8 cellular contexts compared by ENCODE assay signal in the genomic region with DNA sequence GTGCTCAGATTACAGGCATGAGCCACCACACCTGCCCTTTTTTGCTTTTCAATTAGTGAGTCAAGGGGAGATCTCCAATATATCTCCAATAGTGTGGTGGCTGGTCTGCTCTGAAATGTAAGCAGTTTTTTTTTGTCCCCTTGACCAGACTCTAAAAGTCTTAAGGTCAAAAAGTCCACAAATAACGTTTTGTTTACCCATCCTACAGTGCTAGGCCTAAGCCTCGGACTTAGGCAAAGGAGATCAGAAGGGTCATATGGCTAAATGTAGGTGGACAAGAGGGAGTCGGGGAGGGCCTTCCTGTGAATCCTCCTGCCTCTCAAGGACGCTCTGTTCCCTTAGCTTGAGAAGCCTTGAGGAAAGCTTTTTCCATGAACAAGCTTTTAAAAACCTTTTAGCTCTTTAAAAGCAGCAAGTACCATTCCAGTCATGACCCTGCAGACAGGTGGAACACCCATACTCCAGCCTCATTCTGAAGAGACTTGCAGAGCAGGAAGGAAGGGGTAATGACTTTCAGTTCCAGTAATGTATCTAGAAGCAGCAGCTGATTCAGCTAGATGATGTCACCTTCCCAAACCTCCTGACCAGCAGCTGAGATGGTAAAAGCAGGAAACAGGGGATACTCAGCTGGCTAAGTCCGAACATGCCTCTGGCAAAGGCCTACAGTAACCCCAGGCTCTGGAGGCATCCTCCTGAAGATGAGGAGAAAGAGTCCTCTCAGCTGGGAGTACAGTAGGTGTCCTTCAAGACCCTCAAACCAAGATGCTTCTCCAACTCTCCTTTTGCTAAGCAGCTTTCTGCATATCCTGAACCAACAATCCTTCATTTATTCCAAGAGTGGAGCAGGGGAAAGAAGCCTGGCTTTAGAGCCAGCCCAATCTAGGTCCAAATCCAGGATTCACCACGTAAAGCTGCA. TPM values are rescaled to one million over a fixed set of nuclear protein-coding genes. Genes with fewer than 3 reads are reported as not detected.
A peak's percentile ranks its signal among the peaks of the same experiment; 100 is the strongest.
DNase-seq lines count a peak whose midpoint lies in the region; ATAC-seq, FAIRE-seq and TF ChIP-seq lines count a peak whose summit lies in the region.

No MANE protein-coding gene starts in this region.

- H3K36me3 Mint-ChIP-seq in Caco-2 (ENCODE audit: insufficient read depth, unreplicated experiment) = peaks cover 100% of the 10 kb centered on the region
- H3K36me3 Mint-ChIP-seq in central memory CD8-positive, alpha-beta T cell (ENCODE audit: insufficient read depth) = peaks cover 22% of the 10 kb centered on the region

- peak in 1 of 2 experiments; percentile 57 for DNase-seq in Caco-2
- peak; percentile 69 for DNase-seq in GM19238 (ENCODE audit: insufficient read length, low spot score)
- DNase-seq in OCI-LY7 (ENCODE audit: low spot score) = peak; percentile 70
- no peak for DNase-seq in central memory CD8-positive, alpha-beta T cell (ENCODE audit: low spot score in 2 of 2)
- peak; percentile 76 for DNase-seq in HepG2 (ENCODE audit: low spot score)
- peak; percentile 85 for DNase-seq in superior temporal gyrus (ENCODE audit: extremely low spot score)
- DNase-seq in stimulated activated CD4-positive, alpha-beta T cell treated with anti-CD3 and anti-CD28 coated beads, Interleukin-4, amount 100 ng/mL, for 4 hours = no peak

- intact Hi-C loops in Caco-2 (cut with micrococcal nuclease; ENCODE audit: unreplicated experiment) = no loop called here
- intact Hi-C loops in OCI-LY7 (cut with micrococcal nuclease; ENCODE audit: unreplicated experiment) = no loop called here
- intact Hi-C loops in HepG2 (cut with micrococcal nuclease; ENCODE audit: unreplicated experiment) = loop anchor here (5.0 kb wide), 1 partner anchor 37 kb away; no protein-coding TSS in a partner anchor

- H3K9ac ChIP-seq in HepG2 (ENCODE audit: insufficient read depth, low read depth, low read length) = peak overlapping the region; percentile 44

- TF ChIP-seq EP300 in HepG2 (IDR thresholded peaks at IDR 0.05; ENCODE audit: low read depth in 2 of 2, low read length in 2 of 2) (peak in 1 of 2 experiments; percentile 71; a peak in 2 of 4 replicates), HepG2 (CRISPR knock-in tag; IDR thresholded peaks at IDR 0.05; ENCODE audit: borderline replicate concordance) (peak; percentile 5; the same call in 1 of the 2 replicates)

- H3K9me3 ChIP-seq in Caco-2 (no peaks in the 10 kb centered on the region), OCI-LY7 (ENCODE audit: low read length) (no peaks in the 10 kb centered on the region), HepG2 (ENCODE audit: low read length) (no peaks in the 10 kb centered on the region)

- CTCF ChIA-PET in Caco-2 (lab: Charles Lee) = interaction anchor here (0.6 to 6.8 kb wide), 8 partner anchors 12 to 880 kb away, joined by 3 to 67 read pairs (median 5); a partner anchor contains a TSS
- CTCF ChIA-PET in OCI-LY7 (lab: Charles Lee; ENCODE audit: unreplicated experiment) = interaction anchor here (0.6 to 1.6 kb wide), 4 partner anchors 12 to 37 kb away, joined by 3 to 10 read pairs (median 4); a partner anchor contains a TSS
- CTCF ChIA-PET in HepG2 (lab: Yijun Ruan, JAX; ENCODE audit: low intra/inter-chr PET ratio, low total read pairs) = no interaction called here

- BruUV-seq in Caco-2 (replicated peaks; lab: Mats Ljungman, UMichigan) (no TSS peak), OCI-LY7 (replicated peaks; lab: Mats Ljungman, UMichigan) (no TSS peak), HepG2 (replicated peaks; lab: Mats Ljungman, UMichigan) (no TSS peak)

- H3K4me1 ChIP-seq in Caco-2 = peaks cover 94% of the 10 kb centered on the region
- H3K4me1 ChIP-seq in OCI-LY7 (ENCODE audit: insufficient read depth, low read length, poor library complexity, severe bottlenecking) = peaks cover 48% of the 10 kb centered on the region
- peaks cover 100% of the 10 kb centered on the region for H3K4me1 ChIP-seq in HepG2 (ENCODE audit: insufficient read depth, low read length)

- H3K4me2 ChIP-seq in OCI-LY7 (ENCODE audit: low read length) = peak overlapping the region; percentile 62
- H3K4me2 ChIP-seq in HepG2 (ENCODE audit: low read depth, low read length) = peak overlapping the region; percentile 28

- TF ChIP-seq CTCF in Caco-2 (IDR thresholded peaks at IDR 0.05; ENCODE audit: insufficient read depth in 1 of 2, low read depth in 1 of 2, low read length in 1 of 2, severe bottlenecking in 1 of 2, unreplicated experiment in 1 of 2) (no peak), OCI-LY7 (conservative IDR thresholded peaks at IDR 0.05; ENCODE audit: low read length) (no peak), HepG2 (CRISPR knock-in tag; IDR thresholded peaks at IDR 0.05) (no peak)

- 37% methylated on average over 6 of the region's 6 CpGs for WGBS in HepG2 (ENCODE audit: low lambda C conversion rate)

- H4K20me1 ChIP-seq in OCI-LY7 (ENCODE audit: insufficient read depth, low read length) (no peaks in the 10 kb centered on the region), HepG2 (ENCODE audit: insufficient read depth, low read length) (no peaks in the 10 kb centered on the region; the same call in 1 of the 2 replicates)

- H2AFZ ChIP-seq in OCI-LY7 (ENCODE audit: low read length) (no peak overlapping the region), HepG2 (ENCODE audit: low read length) (no peak overlapping the region)

- H3K27ac Mint-ChIP-seq in Caco-2 (ENCODE audit: unreplicated experiment) = peak overlapping the region; percentile 89
- H3K27ac Mint-ChIP-seq in central memory CD8-positive, alpha-beta T cell (ENCODE audit: low read depth) = peak overlapping the region; percentile 65

- no peaks in the 10 kb centered on the region for H3K27me3 ChIP-seq in Caco-2 (replicated peaks; ENCODE audit: control insufficient read depth, insufficient read depth, low read length)
- no peaks in the 10 kb centered on the region for H3K27me3 ChIP-seq in HepG2 (ENCODE audit: control insufficient read depth in 1 of 2, insufficient read depth in 2 of 2, low read length in 2 of 2)

- in situ Hi-C loops in HepG2 (cut with HindIII; ENCODE audit: extremely low pct_ligation_motif_present, low pct_unique_long_range_greater_than_20kb) = no loop called here

- FAIRE-seq in HepG2 (lab: Jason Lieb, UNC) = peak; percentile 56

- peaks cover 73% of the 10 kb centered on the region for H3K4me1 Mint-ChIP-seq in Caco-2 (ENCODE audit: low read depth, unreplicated experiment)
- H3K4me1 Mint-ChIP-seq in central memory CD8-positive, alpha-beta T cell = peaks cover 62% of the 10 kb centered on the region

- H3K4me3 Mint-ChIP-seq in Caco-2 (ENCODE audit: unreplicated experiment) = peak overlapping the region; percentile 44
- no peak overlapping the region for H3K4me3 Mint-ChIP-seq in central memory CD8-positive, alpha-beta T cell

- H3K9me2 ChIP-seq in OCI-LY7 (ENCODE audit: insufficient read depth, low read length) = no peaks in the 10 kb centered on the region

- peak in 1 of 2 experiments; percentile 33; a peak in 1 of 4 replicates for TF ChIP-seq POLR2A in HepG2 (IDR thresholded peaks at IDR 0.05; ENCODE audit: insufficient read depth in 1 of 2, low read depth in 2 of 2, low read length in 2 of 2)

- H3K27me3 Mint-ChIP-seq in Caco-2 (ENCODE audit: insufficient read depth, unreplicated experiment) = no peaks in the 10 kb centered on the region
- H3K27me3 Mint-ChIP-seq in central memory CD8-positive, alpha-beta T cell = no peaks in the 10 kb centered on the region

- H3K79me2 ChIP-seq in OCI-LY7 (ENCODE audit: insufficient read depth, low read depth, low read length) = peaks cover 78% of the 10 kb centered on the region; the same call in 1 of the 2 replicates
- peaks cover 93% of the 10 kb centered on the region for H3K79me2 ChIP-seq in HepG2 (ENCODE audit: insufficient read depth, low read length)

- POLR2A ChIA-PET in Caco-2 (lab: Charles Lee) = interaction anchor here (0.6 to 5.9 kb wide), 9 partner anchors 9 to 89 kb away, joined by 3 to 59 read pairs (median 5); a partner anchor contains a TSS
- POLR2A ChIA-PET in OCI-LY7 (lab: Charles Lee) = interaction anchor here (0.6 to 5.5 kb wide), 11 partner anchors 8 to 40 kb away, joined by 3 to 31 read pairs (median 8); a partner anchor contains a TSS
- POLR2A ChIA-PET in HepG2 (lab: Yijun Ruan, JAX) = interaction anchor here (0.8 to 33.2 kb wide), 15 partner anchors 11 to 129 kb away, joined by 3 to 2822 read pairs (median 8); a partner anchor contains a TSS

- H3K36me3 ChIP-seq in Caco-2 (ENCODE audit: control insufficient read depth, insufficient read depth, low read length) (peaks cover 17% of the 10 kb centered on the region), OCI-LY7 (ENCODE audit: insufficient read depth, low read length) (peaks cover 70% of the 10 kb centered on the region), HepG2 (replicated peaks in 1 of 2; ENCODE audit: control insufficient read depth in 1 of 2, insufficient read depth in 2 of 2, low read length in 2 of 2) (peaks cover 29 to 58% of the 10 kb centered on the region in 2 experiments)

- H3K9me3 Mint-ChIP-seq in Caco-2 (ENCODE audit: unreplicated experiment) = no peaks in the 10 kb centered on the region
- H3K9me3 Mint-ChIP-seq in central memory CD8-positive, alpha-beta T cell = no peaks in the 10 kb centered on the region

- ATAC-seq in HG03159 (IDR thresholded peaks at IDR 0.05; ENCODE audit: unreplicated experiment) = peak; percentile 94
- no peak for ATAC-seq in central memory CD8-positive, alpha-beta T cell (replicated peaks; ENCODE audit: extremely low read depth, poor library complexity, severe bottlenecking)
- peak; percentile 15 for ATAC-seq in HepG2

- TF ChIP-seq RAD21 in HepG2 (CRISPR knock-in tag; IDR thresholded peaks at IDR 0.05) = no peak

- H3K4me3 ChIP-seq in Caco-2 (ENCODE audit: low read depth, low read length) (no peak overlapping the region), OCI-LY7 (ENCODE audit: low read depth, low read length, poor library complexity, severe bottlenecking) (peak overlapping the region; percentile 37), HepG2 (replicated peaks in 1 of 3; ENCODE audit: insufficient read depth in 1 of 3, low read depth in 2 of 3, low read length in 3 of 3) (no peak overlapping the region)

- H3K27ac ChIP-seq in OCI-LY7 (ENCODE audit: low read depth, low read length, poor library complexity, severe bottlenecking) = peak overlapping the region; percentile 58
- H3K27ac ChIP-seq in HepG2 (ENCODE audit: extremely low read length, insufficient read depth, low read length) = peak overlapping the region; percentile 83

RNA-seq across cellular contexts. Expression of a gene that starts 23.6 kb away (rescaled TPM):
- 444 and 469 TPM in 2 replicates for total RNA-seq in Caco-2 (2022)
- total RNA-seq in OCI-LY7 (2014; rRNA removed; shearing (Covaris generic)) = 83.2 and 88.8 TPM in 2 replicates
- total RNA-seq in OCI-LY7 (2022) = 64.2 and 71.5 TPM in 2 replicates
- total RNA-seq in HepG2 (2016; rRNA removed; fragmentation: Illumina TruSeq; extraction: Trizol) = 164 and 200 TPM in 2 replicates
- total RNA-seq in HepG2 (2016; cell fraction: cytosol; rRNA removed; fragmentation: Illumina TruSeq; extraction: Trizol; ENCODE audit: low read depth) = 60.9 and 61.0 TPM in 2 replicates
- 169 and 173 TPM in 2 replicates for total RNA-seq in HepG2 (2016; cell fraction: insoluble cytoplasmic fraction; rRNA removed; fragmentation: Illumina TruSeq; extraction: Trizol)
- 190 and 201 TPM in 2 replicates for total RNA-seq in HepG2 (2016; cell fraction: membrane; rRNA removed; fragmentation: Illumina TruSeq; extraction: Trizol)
- total RNA-seq in HepG2 (2016; cell fraction: nucleus; rRNA removed; fragmentation: Illumina TruSeq; extraction: Trizol) = 135 and 148 TPM in 2 replicates
- 258 and 259 TPM in 2 replicates for polyA plus RNA-seq in HepG2 (2011; rRNA removed)
- polyA plus RNA-seq in HepG2 (2011; cell fraction: cytosol; rRNA removed) = 215 and 224 TPM in 2 replicates
- polyA plus RNA-seq in HepG2 (2011; cell fraction: nucleus; rRNA removed) = 123 and 146 TPM in 2 replicates
- polyA plus RNA-seq in HepG2 (2012) = 184 and 192 TPM in 2 replicates
- 77.5 and 91.4 TPM in 2 replicates for polyA plus RNA-seq in HepG2 (2016; cell fraction: cytosol; fragmentation: Illumina TruSeq; extraction: Trizol; ENCODE audit: low read depth)
- polyA plus RNA-seq in HepG2 (2016; cell fraction: insoluble cytoplasmic fraction; fragmentation: Illumina TruSeq; extraction: Trizol; ENCODE audit: low read depth) = 214 and 252 TPM in 2 replicates
- polyA plus RNA-seq in HepG2 (2016; cell fraction: membrane; fragmentation: Illumina TruSeq; extraction: Trizol; ENCODE audit: low read depth) = 208 and 211 TPM in 2 replicates
- polyA plus RNA-seq in HepG2 (2016; cell fraction: nucleus; fragmentation: Illumina TruSeq; extraction: Trizol; ENCODE audit: insufficient read depth, low read depth) = 168 and 174 TPM in 2 replicates
- polyA minus RNA-seq in HepG2 (2011; rRNA and poly(A)+ RNA removed; ENCODE audit: low replicate concordance) = 34.8 and 259 TPM in 2 replicates
- polyA minus RNA-seq in HepG2 (2011; cell fraction: cytosol; rRNA and poly(A)+ RNA removed) = 124 TPM in 2 replicates
- 215 and 221 TPM in 2 replicates for polyA minus RNA-seq in HepG2 (2011; cell fraction: nucleus; rRNA and poly(A)+ RNA removed)

RNA-seq across cellular contexts. Expression of a gene that starts 40.0 kb away (rescaled TPM):
- 221 and 237 TPM in 2 replicates for total RNA-seq in Caco-2 (2022)
- 121 and 134 TPM in 2 replicates for total RNA-seq in OCI-LY7 (2014; rRNA removed; shearing (Covaris generic))
- 173 and 183 TPM in 2 replicates for total RNA-seq in OCI-LY7 (2022)
- total RNA-seq in HepG2 (2016; rRNA removed; fragmentation: Illumina TruSeq; extraction: Trizol) = 124 and 190 TPM in 2 replicates
- total RNA-seq in HepG2 (2016; cell fraction: cytosol; rRNA removed; fragmentation: Illumina TruSeq; extraction: Trizol; ENCODE audit: low read depth) = 19.7 and 21.4 TPM in 2 replicates
- 123 and 174 TPM in 2 replicates for total RNA-seq in HepG2 (2016; cell fraction: insoluble cytoplasmic fraction; rRNA removed; fragmentation: Illumina TruSeq; extraction: Trizol)
- 59.2 and 59.7 TPM in 2 replicates for total RNA-seq in HepG2 (2016; cell fraction: membrane; rRNA removed; fragmentation: Illumina TruSeq; extraction: Trizol)
- total RNA-seq in HepG2 (2016; cell fraction: nucleus; rRNA removed; fragmentation: Illumina TruSeq; extraction: Trizol) = 91.9 and 95.0 TPM in 2 replicates
- polyA plus RNA-seq in HepG2 (2011; rRNA removed) = 20.0 and 34.3 TPM in 2 replicates
- 21.1 and 21.9 TPM in 2 replicates for polyA plus RNA-seq in HepG2 (2011; cell fraction: cytosol; rRNA removed)
- 16.5 and 21.6 TPM in 2 replicates for polyA plus RNA-seq in HepG2 (2011; cell fraction: nucleus; rRNA removed)
- polyA plus RNA-seq in HepG2 (2012) = 28.3 and 61.6 TPM in 2 replicates
- polyA plus RNA-seq in HepG2 (2016; cell fraction: cytosol; fragmentation: Illumina TruSeq; extraction: Trizol; ENCODE audit: low read depth) = 8.4 and 9.3 TPM in 2 replicates
- polyA plus RNA-seq in HepG2 (2016; cell fraction: insoluble cytoplasmic fraction; fragmentation: Illumina TruSeq; extraction: Trizol; ENCODE audit: low read depth) = 186 and 207 TPM in 2 replicates
- 30.8 and 32.2 TPM in 2 replicates for polyA plus RNA-seq in HepG2 (2016; cell fraction: membrane; fragmentation: Illumina TruSeq; extraction: Trizol; ENCODE audit: low read depth)
- polyA plus RNA-seq in HepG2 (2016; cell fraction: nucleus; fragmentation: Illumina TruSeq; extraction: Trizol; ENCODE audit: insufficient read depth, low read depth) = 122 and 124 TPM in 2 replicates
- polyA minus RNA-seq in HepG2 (2011; rRNA and poly(A)+ RNA removed; ENCODE audit: low replicate concordance) = 23.1 and 74.5 TPM in 2 replicates
- polyA minus RNA-seq in HepG2 (2011; cell fraction: cytosol; rRNA and poly(A)+ RNA removed) = 31.8 and 39.1 TPM in 2 replicates
- polyA minus RNA-seq in HepG2 (2011; cell fraction: nucleus; rRNA and poly(A)+ RNA removed) = 42.3 and 53.4 TPM in 2 replicates

Comparison
In these comparisons a context has a peak if more than half of its experiments do, and no peak if none do; other contexts are left out.
1. DNase-seq: peak in GM19238 (single experiment), OCI-LY7 (single experiment), HepG2 (single experiment) and superior temporal gyrus (single experiment); none in central memory CD8-positive, alpha-beta T cell (0 of 2) and stimulated activated CD4-positive, alpha-beta T cell treated with anti-CD3 and anti-CD28 coated beads, Interleukin-4, amount 100 ng/mL, for 4 hours (0 of 2).